In the genomic region with DNA sequence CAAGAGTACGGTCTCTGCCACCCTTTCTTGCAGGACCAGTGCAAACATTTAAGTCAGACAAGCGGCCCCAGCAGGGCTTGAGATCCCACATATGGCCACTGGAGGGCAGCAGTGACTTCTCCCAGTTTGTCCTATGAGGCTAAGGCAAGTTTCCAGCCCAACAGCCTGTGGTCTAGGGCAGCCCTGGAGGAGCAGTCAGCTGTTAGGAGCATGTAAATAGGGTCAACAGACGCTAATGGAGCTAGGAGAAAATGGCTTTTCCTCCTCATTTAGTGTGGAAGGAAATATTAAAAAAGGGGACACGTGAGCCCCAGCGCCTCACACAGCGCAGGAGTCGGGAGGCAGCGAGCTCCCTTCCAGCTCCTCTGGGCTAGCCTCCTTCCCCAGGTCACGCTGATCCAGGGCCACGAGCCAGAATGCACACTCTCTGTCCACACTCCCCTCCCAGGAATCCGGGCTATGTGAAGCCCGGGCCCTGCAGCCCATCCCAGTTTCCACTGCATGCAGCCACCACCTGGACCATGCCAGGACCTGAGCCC, we compare ENCODE assay signal across 8 cellular contexts.
DNase-seq lines count a peak whose midpoint lies in the region; ATAC-seq and TF ChIP-seq lines count a peak whose summit lies in the region.

No MANE protein-coding gene starts in this region.

- no peak overlapping the region for H3K4me3 ChIP-seq in cardiac muscle cell

- POLR2A ChIA-PET in activated naive CD8-positive, alpha-beta T cell treated with anti-CD3 and anti-CD28 coated beads, Interleukin-2, amount 10 ng/mL, durations not matched to agents 7 days and 5 days (lab: Charles Lee), result no interaction called here

- peak; percentile 90 for TF ChIP-seq CTCF in Calu3 (IDR thresholded peaks at IDR 0.05; ENCODE audit: unreplicated experiment)
- TF ChIP-seq CTCF in cardiac muscle cell (IDR thresholded peaks at IDR 0.05; ENCODE audit: low read depth, low read length), result peak; percentile 88
- peak; percentile 95 for TF ChIP-seq CTCF in type B pancreatic cell (conservative IDR thresholded peaks at IDR 0.05)

- no TSS peak for BruUV-seq in Calu3 (replicated peaks; lab: Mats Ljungman, UMichigan)

- H3K27me3 ChIP-seq in cardiac muscle cell, result no peaks in the 10 kb centered on the region

- H3K27ac Mint-ChIP-seq in Calu3 (ENCODE audit: unreplicated experiment) (no peak overlapping the region), type B pancreatic cell (peak overlapping the region; percentile 57)
- H3K27ac Mint-ChIP-seq in activated naive CD8-positive, alpha-beta T cell treated with anti-CD3 and anti-CD28 coated beads, Interleukin-2, amount 10 ng/mL, durations not matched to agents 7 days and 5 days, result no peak overlapping the region

- peak; percentile 80 for ATAC-seq in GM21825 (IDR thresholded peaks at IDR 0.05; ENCODE audit: unreplicated experiment)
- ATAC-seq in activated naive CD8-positive, alpha-beta T cell treated with anti-CD3 and anti-CD28 coated beads, Interleukin-2, amount 10 ng/mL, durations not matched to agents 7 days and 5 days (ENCODE audit: low read depth), result peak; percentile 62

- H3K27me3 Mint-ChIP-seq in Calu3 (ENCODE audit: unreplicated experiment) (peaks cover 17% of the 10 kb centered on the region), type B pancreatic cell (no peaks in the 10 kb centered on the region)
- H3K27me3 Mint-ChIP-seq in activated naive CD8-positive, alpha-beta T cell treated with anti-CD3 and anti-CD28 coated beads, Interleukin-2, amount 10 ng/mL, durations not matched to agents 7 days and 5 days, result peaks cover 4% of the 10 kb centered on the region

- H3K4me3 Mint-ChIP-seq in Calu3 (ENCODE audit: low read depth, unreplicated experiment) (no peak overlapping the region), type B pancreatic cell (peak overlapping the region; percentile 65)
- no peak overlapping the region for H3K4me3 Mint-ChIP-seq in activated naive CD8-positive, alpha-beta T cell treated with anti-CD3 and anti-CD28 coated beads, Interleukin-2, amount 10 ng/mL, durations not matched to agents 7 days and 5 days

- H3K4me1 Mint-ChIP-seq in Calu3 (ENCODE audit: low read depth, unreplicated experiment) (no peaks in the 10 kb centered on the region), type B pancreatic cell (ENCODE audit: unreplicated experiment) (peaks cover 33% of the 10 kb centered on the region)
- peaks cover 3% of the 10 kb centered on the region for H3K4me1 Mint-ChIP-seq in activated naive CD8-positive, alpha-beta T cell treated with anti-CD3 and anti-CD28 coated beads, Interleukin-2, amount 10 ng/mL, durations not matched to agents 7 days and 5 days

- DNase-seq in Calu3 (peak; percentile 92), NCI-H1048 (lab: John Stamatoyannopoulos, UW) (peak; percentile 79), SKM-1 (lab: John Stamatoyannopoulos, UW; ENCODE audit: unreplicated experiment) (peak; percentile 81), cardiac muscle cell (ENCODE audit: low read depth in 1 of 2, low spot score in 1 of 2) (peak; percentile 91 to 98), posterior vena cava (ENCODE audit: low spot score) (peak; percentile 96), type B pancreatic cell (ENCODE audit: extremely low spot score, unreplicated experiment) (peak; percentile 92)
- peak; percentile 68 for DNase-seq in activated naive CD8-positive, alpha-beta T cell treated with anti-CD3 and anti-CD28 coated beads, Interleukin-2, amount 10 ng/mL, durations not matched to agents 7 days and 5 days

- H3K27ac ChIP-seq in cardiac muscle cell, result no peak overlapping the region

- intact Hi-C loops in Calu3 (cut with micrococcal nuclease; ENCODE audit: unreplicated experiment) (loop anchor here (1.0 to 2.0 kb wide), 4 partner anchors 37 to 341 kb away; no protein-coding TSS in a partner anchor), posterior vena cava (cut with DNase I) (loop anchor here (2.0 kb wide), 1 partner anchor 37 kb away; no protein-coding TSS in a partner anchor)

- no peaks in the 10 kb centered on the region for H3K9me3 ChIP-seq in cardiac muscle cell (ENCODE audit: low read depth)

- H3K9me3 Mint-ChIP-seq in Calu3 (ENCODE audit: low read depth, unreplicated experiment) (no peaks in the 10 kb centered on the region), type B pancreatic cell (no peaks in the 10 kb centered on the region)
- H3K9me3 Mint-ChIP-seq in activated naive CD8-positive, alpha-beta T cell treated with anti-CD3 and anti-CD28 coated beads, Interleukin-2, amount 10 ng/mL, durations not matched to agents 7 days and 5 days, result no peaks in the 10 kb centered on the region

- H3K36me3 ChIP-seq in cardiac muscle cell, result no peaks in the 10 kb centered on the region

- no peaks in the 10 kb centered on the region for H3K4me1 ChIP-seq in cardiac muscle cell (ENCODE audit: low read depth)

- CTCF ChIA-PET in Calu3 (lab: Charles Lee), result interaction anchor here (0.7 to 1.6 kb wide), 8 partner anchors 10 to 403 kb away, joined by 3 to 9 read pairs (median 4); no protein-coding TSS in a partner anchor

- H3K36me3 Mint-ChIP-seq in Calu3 (ENCODE audit: insufficient read depth, unreplicated experiment) (no peaks in the 10 kb centered on the region), type B pancreatic cell (no peaks in the 10 kb centered on the region)
- no peaks in the 10 kb centered on the region for H3K36me3 Mint-ChIP-seq in activated naive CD8-positive, alpha-beta T cell treated with anti-CD3 and anti-CD28 coated beads, Interleukin-2, amount 10 ng/mL, durations not matched to agents 7 days and 5 days
